In the genomic region with DNA sequence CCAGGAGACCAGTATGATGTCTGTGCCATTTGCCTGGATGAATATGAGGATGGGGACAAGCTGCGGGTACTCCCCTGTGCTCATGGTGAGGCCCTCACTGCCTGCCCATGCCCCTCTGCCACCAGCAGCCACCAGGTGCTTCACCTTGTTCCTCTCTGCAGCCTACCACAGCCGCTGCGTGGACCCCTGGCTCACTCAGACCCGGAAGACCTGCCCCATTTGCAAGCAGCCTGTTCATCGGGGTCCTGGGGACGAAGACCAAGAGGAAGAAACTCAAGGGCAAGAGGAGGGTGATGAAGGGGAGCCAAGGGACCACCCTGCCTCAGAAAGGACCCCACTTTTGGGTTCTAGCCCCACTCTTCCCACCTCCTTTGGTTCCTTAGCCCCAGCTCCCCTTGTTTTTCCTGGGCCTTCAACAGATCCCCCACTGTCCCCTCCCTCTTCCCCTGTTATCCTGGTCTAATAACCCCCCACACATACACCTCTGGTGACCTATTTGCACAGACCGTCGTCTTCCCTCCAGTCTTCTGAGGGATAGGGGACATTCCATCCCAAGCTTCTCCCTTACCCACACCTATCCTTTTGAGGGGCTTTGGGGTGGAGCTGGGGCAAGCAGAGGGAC, we compare ENCODE assay signal across 8 cellular contexts. TPM values are rescaled to one million over a fixed set of nuclear protein-coding genes. Genes with fewer than 3 reads are reported as not detected.
A peak's percentile ranks its signal among the peaks of the same experiment; 100 is the strongest.
DNase-seq lines count a peak whose midpoint lies in the region; ATAC-seq, FAIRE-seq and TF ChIP-seq lines count a peak whose summit lies in the region.

No MANE protein-coding gene starts in this region.

- H3K36me3 ChIP-seq in GM23248 (ENCODE audit: low read depth) = peaks cover 11% of the 10 kb centered on the region
- H3K36me3 ChIP-seq in thyroid gland = peaks cover 7% of the 10 kb centered on the region in 2 donors

- peaks cover 60% of the 10 kb centered on the region for H3F3A ChIP-seq in GM23248 (ENCODE audit: insufficient read depth)

- H3K27ac ChIP-seq in GM23248 = peak overlapping the region; percentile 91
- peak overlapping the region in 1 of 3 donors; percentile 45 for H3K27ac ChIP-seq in thyroid gland

- peak overlapping the region; percentile 83 for H3K9ac ChIP-seq in GM23248

- no peaks in the 10 kb centered on the region for H3K27me3 ChIP-seq in GM23248 (replicated peaks; ENCODE audit: insufficient read depth)
- no peaks in the 10 kb centered on the region for H3K27me3 ChIP-seq in thyroid gland

- peaks cover 70% of the 10 kb centered on the region for H3K36me3 Mint-ChIP-seq in activated B cell treated with CpG ODN at 0.5 μM for 24 hours (ENCODE audit: low read depth)

- peaks cover 72% of the 10 kb centered on the region for H3K4me1 Mint-ChIP-seq in activated B cell treated with CpG ODN at 0.5 μM for 24 hours

- no peak for DNase-seq in GM23248
- DNase-seq in activated B cell treated with CpG ODN at 0.5 μM for 24 hours = no peak
- DNase-seq in fibroblast of mammary gland (ENCODE audit: low read depth) = no peak
- peak; percentile 45 for DNase-seq in stimulated activated CD4-positive, alpha-beta T cell treated with anti-CD3 and anti-CD28 coated beads, Interleukin-1b, Interleukin-23, amount 100 ng/mL, for 48 hours
- DNase-seq in G401 (ENCODE audit: low spot score) = no peak
- DNase-seq in HTR-8/SVneo (ENCODE audit: insufficient read length, low spot score) = no peak
- no peak for DNase-seq in thyroid gland

- no peak overlapping the region for H2AFZ ChIP-seq in GM23248

- H3K27me3 Mint-ChIP-seq in activated B cell treated with CpG ODN at 0.5 μM for 24 hours = peaks cover 2% of the 10 kb centered on the region

- peak overlapping the region; percentile 85 for H3K4me3 Mint-ChIP-seq in activated B cell treated with CpG ODN at 0.5 μM for 24 hours

- TF ChIP-seq POLR2A in thyroid gland (IDR thresholded peaks at IDR 0.05) = no peak

- H3K9me3 Mint-ChIP-seq in activated B cell treated with CpG ODN at 0.5 μM for 24 hours = no peaks in the 10 kb centered on the region

- peaks cover 6% of the 10 kb centered on the region; the same call in 1 of the 2 replicates for H4K20me1 ChIP-seq in GM23248 (ENCODE audit: insufficient read depth)

- POLR2A ChIA-PET in activated B cell treated with CpG ODN at 0.5 μM for 24 hours (lab: Charles Lee) = interaction anchor here (0.5 to 12.1 kb wide), 9 partner anchors 8 to 284 kb away, joined by 3 to 391 read pairs (median 5); a partner anchor contains a TSS

- H3K4me2 ChIP-seq in GM23248 (ENCODE audit: unreplicated experiment) = peak overlapping the region; percentile 57

- no peak for TF ChIP-seq CTCF in activated B cell treated with CpG ODN at 0.5 μM for 24 hours (IDR thresholded peaks at IDR 0.05)
- TF ChIP-seq CTCF in fibroblast of mammary gland (conservative IDR thresholded peaks at IDR 0.05; ENCODE audit: control insufficient read depth, insufficient read depth, low read depth, low read length) = no peak
- no peak for TF ChIP-seq CTCF in thyroid gland (IDR thresholded peaks at IDR 0.05)

- H3K9me3 ChIP-seq in GM23248 (ENCODE audit: low read depth) = no peaks in the 10 kb centered on the region
- H3K9me3 ChIP-seq in thyroid gland = no peaks in the 10 kb centered on the region

- FAIRE-seq in HTR-8/SVneo (lab: Jason Lieb, UNC) = no peak

- H3K27ac Mint-ChIP-seq in activated B cell treated with CpG ODN at 0.5 μM for 24 hours = peak overlapping the region; percentile 94

- peak overlapping the region; percentile 93 for H3K4me3 ChIP-seq in GM23248
- peak overlapping the region; percentile 15 for H3K4me3 ChIP-seq in fibroblast of mammary gland (ENCODE audit: control insufficient read depth, low read depth, low read length)
- no peak overlapping the region for H3K4me3 ChIP-seq in thyroid gland (replicated peaks in 1 of 3)

- 67 to 77% methylated on average over 8 of the region's 8 CpGs for WGBS in GM23248 (ENCODE audit: low coverage in 1 of 2, low lambda C conversion rate in 2 of 2, missing lambda C conversion rate in 2 of 2), 2 experiments
- WGBS in thyroid gland, 2 donors = 67 to 69% methylated on average over 6 to 8 of the region's 8 CpGs

- intact Hi-C loops in activated B cell treated with CpG ODN at 0.5 μM for 24 hours (cut with micrococcal nuclease) = loop anchor here (5.0 to 10.0 kb wide), 7 partner anchors 137 to 1032 kb away; a partner anchor contains a TSS
- intact Hi-C loops in thyroid gland (cut with DNase I) = no loop called here

- H3K9me2 ChIP-seq in GM23248 (ENCODE audit: insufficient read depth) = no peaks in the 10 kb centered on the region

- no peak for ATAC-seq in activated B cell treated with CpG ODN at 0.5 μM for 24 hours (ENCODE audit: low read depth)
- ATAC-seq in GM21576 (IDR thresholded peaks at IDR 0.05; ENCODE audit: unreplicated experiment) = no peak

- in situ Hi-C loops in GM23248 (cut with MboI) (no loop called here), G401 (cut with HindIII; ENCODE audit: low sequenced_read_pairs) (no loop called here)

- H3K79me2 ChIP-seq in GM23248 (ENCODE audit: insufficient read depth) = peaks cover 78% of the 10 kb centered on the region

- CTCF ChIA-PET in activated B cell treated with CpG ODN at 0.5 μM for 24 hours (lab: Charles Lee) = no interaction called here

- peaks cover 23% of the 10 kb centered on the region for H3K4me1 ChIP-seq in GM23248 (ENCODE audit: insufficient read depth)
- peaks cover 14 to 32% of the 10 kb centered on the region in 2 donors for H3K4me1 ChIP-seq in thyroid gland

RNA-seq across cellular contexts. Expression of a gene that starts 3.7 kb away (rescaled TPM):
- total RNA-seq in GM23248 (2014; rRNA removed; shearing (Covaris generic)) = 621 and 886 TPM in 2 replicates
- 2,247 and 2,282 TPM in 2 replicates for polyA plus RNA-seq in GM23248 (2016; fragmentation: Nextera tagmentation; extraction: Ambion mirVana)
- total RNA-seq in activated B cell treated with CpG ODN at 0.5 μM for 24 hours (1,071 and 1,072 TPM in 2 replicates), thyroid gland (100 to 1,000 TPM; 228 to 606 (median 328) TPM)
- total RNA-seq in G401 (2014; rRNA removed; shearing (Covaris generic)) = 563 and 707 TPM in 2 replicates

RNA-seq across cellular contexts. Expression of a gene that starts 4.6 kb away (rescaled TPM):
- total RNA-seq in GM23248 (2014; rRNA removed; shearing (Covaris generic)) = 19.8 and 31.7 TPM in 2 replicates
- 34.2 and 36.6 TPM in 2 replicates for polyA plus RNA-seq in GM23248 (2016; fragmentation: Nextera tagmentation; extraction: Ambion mirVana)
- total RNA-seq in activated B cell treated with CpG ODN at 0.5 μM for 24 hours (93.3 and 108 TPM in 2 replicates), thyroid gland (10 to 100 TPM; 47.1 to 77.0 (median 67.2) TPM)
- total RNA-seq in G401 (2014; rRNA removed; shearing (Covaris generic)) = 86.0 and 97.4 TPM in 2 replicates

RNA-seq across cellular contexts. Expression of a gene that starts 4.8 kb away (rescaled TPM):
- total RNA-seq in GM23248 (2014; rRNA removed; shearing (Covaris generic)) = 68.5 and 131 TPM in 2 replicates
- polyA plus RNA-seq in GM23248 (2016; fragmentation: Nextera tagmentation; extraction: Ambion mirVana) = 71.4 and 73.2 TPM in 2 replicates
- total RNA-seq in activated B cell treated with CpG ODN at 0.5 μM for 24 hours (35.3 and 35.8 TPM in 2 replicates), thyroid gland (10 to 100 TPM; 29.3 to 62.4 (median 48.4) TPM)
- total RNA-seq in G401 (2014; rRNA removed; shearing (Covaris generic)) = 111 and 132 TPM in 2 replicates

RNA-seq across cellular contexts. Expression of a gene that starts 6.3 kb away (rescaled TPM):
- total RNA-seq in GM23248 (2014; rRNA removed; shearing (Covaris generic)) = 0.38 and 1.2 TPM in 2 replicates
- 3.2 and 4.1 TPM in 2 replicates for polyA plus RNA-seq in GM23248 (2016; fragmentation: Nextera tagmentation; extraction: Ambion mirVana)
- total RNA-seq in activated B cell treated with CpG ODN at 0.5 μM for 24 hours (26.3 and 29.5 TPM in 2 replicates), thyroid gland (1 to 10 TPM in 3 of 4 donors, not detected in 1; 5.4 to 8.8 (median 5.5) TPM)
- total RNA-seq in G401 (2014; rRNA removed; shearing (Covaris generic)) = 52.8 and 75.4 TPM in 2 replicates

RNA-seq across cellular contexts. Expression of a gene that starts 12.6 kb away (rescaled TPM):
- total RNA-seq in GM23248 (2014; rRNA removed; shearing (Covaris generic)) = not detected in 2 replicates
- 0.18 TPM in 1 of 2 replicates, not detected in the other for polyA plus RNA-seq in GM23248 (2016; fragmentation: Nextera tagmentation; extraction: Ambion mirVana)
- total RNA-seq in activated B cell treated with CpG ODN at 0.5 μM for 24 hours = not detected in 2 replicates
- not detected in 2 replicates for total RNA-seq in G401 (2014; rRNA removed; shearing (Covaris generic))
- not detected for total RNA-seq in thyroid gland

Comparison
In these comparisons a context has a peak if more than half of its experiments do, and no peak if none do; other contexts are left out.
1. H3K4me3 ChIP-seq: peak in GM23248 (single experiment) and fibroblast of mammary gland (single experiment); none in thyroid gland (0 of 3).